In genomic region chr4:61248705-61249104, GRCh38 we compare ENCODE assay signal across 30 cellular contexts. TPM values are rescaled to one million over a fixed set of nuclear protein-coding genes. Genes with fewer than 3 reads are reported as not detected.
"Had no signal": no experiment of that assay in that cellular context is flagged by ENCODE, and none has a peak within 500 bp of the region (broad histone marks: within the 10 kb centered on the region; RNA-seq: fewer than 3 reads in every experiment).

No MANE protein-coding gene starts in this region.

- H3K9me3 ChIP-seq: adrenal gland, body of pancreas, colonic mucosa, heart left ventricle had no signal

- H3K4me3 ChIP-seq: body of pancreas, colonic mucosa, heart left ventricle had no signal

- H3K4me1 ChIP-seq: body of pancreas, colonic mucosa had no signal

- DNase-seq: activated CD4-positive, alpha-beta memory T cell treated with anti-CD3 and anti-CD28 coated beads for 36 hours; activated CD4-positive, alpha-beta T cell treated with anti-CD3 and anti-CD28 coated beads for 36 hours; activated CD4-positive, alpha-beta T cell treated with anti-CD3 and anti-CD28 coated beads, Interleukin-2, amount 10 ng/mL, durations not matched to agents 24 days and 14 days; activated CD4-positive, CD25-positive, alpha-beta regulatory T cell; activated CD4-positive, CD25-positive, alpha-beta regulatory T cell treated with anti-CD3 and anti-CD28 coated beads, Interleukin-2, amount 50 U/mL, for 72 hours; activated CD8-positive, alpha-beta memory T cell treated with anti-CD3 and anti-CD28 coated beads, Interleukin-2, amount 10 ng/mL, durations not matched to agents 7 days and 5 days; activated CD8-positive, alpha-beta memory T cell treated with anti-CD3 and anti-CD28 coated beads, Interleukin-2, amount 50 U/mL, for 4 hours; activated CD8-positive, alpha-beta T cell treated with anti-CD3 and anti-CD28 coated beads, Interleukin-2, amount 10 ng/mL, durations not matched to agents 7 days and 5 days; activated effector memory CD4-positive, alpha-beta T cell treated with anti-CD3 and anti-CD28 coated beads, Interleukin-2, amount 50 U/mL, for 16 hours; activated naive CD4-positive, alpha-beta T cell treated with anti-CD3 and anti-CD28 coated beads for 36 hours; activated naive CD8-positive, alpha-beta T cell treated with anti-CD3 and anti-CD28 coated beads for 36 hours; activated naive CD8-positive, alpha-beta T cell treated with anti-CD3 and anti-CD28 coated beads, Interleukin-2, amount 50 U/mL, for 24 hours; activated T-cell treated with anti-CD3 and anti-CD28 coated beads, Interleukin-2, amount 50 U/mL, for 1 hour; activated T-cell treated with anti-CD3 and anti-CD28 coated beads, Interleukin-2, amount 50 U/mL, for 48 hours; adrenal gland; amygdala; aorta; body of pancreas; caudate nucleus; colonic mucosa; effector memory CD4-positive, alpha-beta T cell; endodermal cell; foreskin fibroblast; glutamatergic neuron; heart left ventricle; T-helper 2 cell had no signal

- H3K36me3 ChIP-seq: adrenal gland, colonic mucosa, heart left ventricle had no signal

- H3K27me3 ChIP-seq: adrenal gland, body of pancreas, colonic mucosa, heart left ventricle had no signal

- H3K27ac ChIP-seq: adrenal gland, body of pancreas, colonic mucosa, heart left ventricle had no signal

RNA-seq across cellular contexts. Expression of gene ADGRL3, which starts 48.6 kb away (rescaled TPM):
- total RNA-seq: activated CD4-positive, alpha-beta memory T cell treated with anti-CD3 and anti-CD28 coated beads for 36 hours; activated CD4-positive, alpha-beta T cell treated with anti-CD3 and anti-CD28 coated beads for 36 hours; activated CD4-positive, alpha-beta T cell treated with anti-CD3 and anti-CD28 coated beads, Interleukin-2, amount 10 ng/mL, durations not matched to agents 24 days and 14 days; activated CD8-positive, alpha-beta memory T cell treated with anti-CD3 and anti-CD28 coated beads for 36 hours; activated CD8-positive, alpha-beta memory T cell treated with anti-CD3 and anti-CD28 coated beads, Interleukin-2, amount 10 ng/mL, durations not matched to agents 7 days and 5 days; activated CD8-positive, alpha-beta T cell treated with anti-CD3 and anti-CD28 coated beads, Interleukin-2, amount 10 ng/mL, durations not matched to agents 7 days and 5 days; activated naive CD4-positive, alpha-beta T cell treated with anti-CD3 and anti-CD28 coated beads for 36 hours; activated naive CD8-positive, alpha-beta T cell treated with anti-CD3 and anti-CD28 coated beads for 36 hours; activated T-helper 1 cell treated with anti-CD3 and anti-CD28 coated beads, Interleukin-12 subunit alpha, Interleukin-12 subunit beta, Interleukin-2, Interleukin-4 antibody, amounts not matched to agents 30 ng/mL and 10 ng/mL and 1 ng/mL, durations not matched to agents 14 hours and 24 hours and 36 hours; activated T-helper 2 cell treated with anti-CD3 and anti-CD28 coated beads, Interferon-gamma antibody, Interleukin-2, Interleukin-4, amounts not matched to agents 10 μg/mL and 5 μg/mL and 100 μg/mL, durations not matched to agents 14 hours and 24 hours and 36 hours; T-helper 1 cell treated with Interleukin-12 subunit alpha and Interleukin-12 subunit beta and Interleukin-4 antibody, amounts not matched to agents 30 ng/mL and 1 ng/mL, for 36 hours had no signal
